19 cellular contexts compared by ENCODE assay signal in the genomic region with DNA sequence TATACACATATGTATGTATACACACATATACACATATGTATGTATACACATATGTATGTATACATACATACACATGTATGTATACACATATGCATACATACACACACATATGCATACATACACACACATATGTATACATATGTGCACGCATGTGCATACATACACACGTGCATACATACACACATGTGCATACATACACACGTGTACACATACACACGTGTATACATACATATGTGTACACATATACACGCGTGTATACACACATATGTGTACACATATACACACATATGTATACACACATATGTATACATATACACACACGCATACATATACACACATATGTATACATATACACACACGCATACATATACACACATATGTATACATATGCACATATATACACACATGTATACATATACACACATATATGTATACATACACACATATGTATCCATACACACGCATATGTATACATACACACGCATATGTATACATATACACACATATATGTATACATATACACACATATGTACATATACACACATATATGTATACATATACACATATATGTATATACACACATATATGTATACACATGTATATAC. TPM values are rescaled to one million over a fixed set of nuclear protein-coding genes. Genes with fewer than 3 reads are reported as not detected.
DNase-seq lines count a peak whose midpoint lies in the region; ATAC-seq, FAIRE-seq and TF ChIP-seq lines count a peak whose summit lies in the region.
"Had no signal": no experiment of that assay in that cellular context is flagged by ENCODE, and none has a peak within 500 bp of the region (broad histone marks: within the 10 kb centered on the region; RNA-seq: fewer than 3 reads in every experiment).

No MANE protein-coding gene starts in this region.

- TF ChIP-seq POLR2A in HepG2 (IDR thresholded peaks at IDR 0.05; ENCODE audit: insufficient read depth in 1 of 2, low read depth in 2 of 2, low read length in 2 of 2) = no peak
- no peak for TF ChIP-seq POLR2A in right lobe of liver (IDR thresholded peaks at IDR 0.05)

- no peak overlapping the region for H2AFZ ChIP-seq in HepG2 (ENCODE audit: low read length)

- no TSS peak for BruUV-seq in HepG2 (replicated peaks; lab: Mats Ljungman, UMichigan)

- H3K4me1 ChIP-seq in HepG2 (ENCODE audit: insufficient read depth, low read length) (peaks cover 11% of the 10 kb centered on the region), right lobe of liver (no peaks in the 10 kb centered on the region), foreskin keratinocyte (peaks cover 11% of the 10 kb centered on the region)
- H3K4me1 ChIP-seq: Peyer's patch had no signal

- no peaks in the 10 kb centered on the region for H3K79me2 ChIP-seq in HepG2 (ENCODE audit: insufficient read depth, low read length)

- intact Hi-C loops in HepG2 (cut with micrococcal nuclease; ENCODE audit: unreplicated experiment) (no loop called here), right lobe of liver (cut with DNase I) (loop anchor here in 1 of 2 donors (10.0 kb wide), 1 partner anchor 135 kb away; no protein-coding TSS in a partner anchor)

- H3K36me3 ChIP-seq in HepG2 (replicated peaks in 1 of 2; ENCODE audit: control insufficient read depth in 1 of 2, insufficient read depth in 2 of 2, low read length in 2 of 2) = no peaks in the 10 kb centered on the region
- no peaks in the 10 kb centered on the region for H3K36me3 ChIP-seq in right lobe of liver
- no peaks in the 10 kb centered on the region for H3K36me3 ChIP-seq in bronchial epithelial cell (ENCODE audit: control insufficient read depth, insufficient read depth, low read length)
- no peaks in the 10 kb centered on the region for H3K36me3 ChIP-seq in H7 (replicated peaks; ENCODE audit: control insufficient read depth, insufficient read depth, low read length)
- H3K36me3 ChIP-seq: MG63, Peyer's patch had no signal

- H3K9me3 Mint-ChIP-seq in chondrocyte (ENCODE audit: low read depth) = peaks cover 5% of the 10 kb centered on the region
- H3K9me3 Mint-ChIP-seq: CD8-positive, alpha-beta memory T cell had no signal

- H3K4me1 Mint-ChIP-seq in chondrocyte (ENCODE audit: low read depth) = peaks cover 10% of the 10 kb centered on the region

- TF ChIP-seq EP300 in HepG2 (IDR thresholded peaks at IDR 0.05; ENCODE audit: low read depth in 2 of 2, low read length in 2 of 2) (no peak), HepG2 (CRISPR knock-in tag; IDR thresholded peaks at IDR 0.05; ENCODE audit: borderline replicate concordance) (no peak)

- H3K4me2 ChIP-seq in HepG2 (ENCODE audit: low read depth, low read length) = no peak overlapping the region
- H3K4me2 ChIP-seq: BLaER1 treated with 17β-estradiol and CSF1 and Interleukin-3, amounts not matched to agents 10 nM and 100 nM had no signal

- CTCF ChIA-PET in HepG2 (lab: Yijun Ruan, JAX; ENCODE audit: low intra/inter-chr PET ratio, low total read pairs) = no interaction called here

- POLR2A ChIA-PET in HepG2 (lab: Yijun Ruan, JAX) = no interaction called here

- in situ Hi-C loops in HepG2 (cut with HindIII; ENCODE audit: extremely low pct_ligation_motif_present, low pct_unique_long_range_greater_than_20kb) = no loop called here

- H3K27me3 ChIP-seq in HepG2 (ENCODE audit: control insufficient read depth in 1 of 2, insufficient read depth in 2 of 2, low read length in 2 of 2) (no peaks in the 10 kb centered on the region), right lobe of liver (no peaks in the 10 kb centered on the region), bronchial epithelial cell (ENCODE audit: control insufficient read depth, insufficient read depth, low read length) (no peaks in the 10 kb centered on the region), foreskin keratinocyte (no peaks in the 10 kb centered on the region), H7 (ENCODE audit: control insufficient read depth, insufficient read depth, low read length) (no peaks in the 10 kb centered on the region)
- H3K27me3 ChIP-seq: BLaER1 treated with 17β-estradiol and CSF1 and Interleukin-3, amounts not matched to agents 10 nM and 100 nM; MG63; Peyer's patch had no signal

- no peak overlapping the region for H3K9ac ChIP-seq in HepG2 (ENCODE audit: insufficient read depth, low read depth, low read length)
- H3K9ac ChIP-seq: BLaER1 treated with 17β-estradiol and CSF1 and Interleukin-3, amounts not matched to agents 10 nM and 100 nM had no signal

- H3K27ac Mint-ChIP-seq in chondrocyte (ENCODE audit: unreplicated experiment) = no peak overlapping the region

- H3K4me3 ChIP-seq in HepG2 (replicated peaks in 1 of 3; ENCODE audit: insufficient read depth in 1 of 3, low read depth in 2 of 3, low read length in 3 of 3) (no peak overlapping the region), right lobe of liver (no peak overlapping the region), bronchial epithelial cell (ENCODE audit: low read depth, low read length) (no peak overlapping the region), H7 (ENCODE audit: insufficient read depth, low read depth, low read length) (no peak overlapping the region)
- H3K4me3 ChIP-seq: BLaER1 treated with 17β-estradiol and CSF1 and Interleukin-3, amounts not matched to agents 10 nM and 100 nM; MG63; Peyer's patch had no signal

- peaks cover 1% of the 10 kb centered on the region for H3K36me3 Mint-ChIP-seq in chondrocyte (ENCODE audit: low read depth)

- ATAC-seq in HepG2 = no peak
- no peak for ATAC-seq in right lobe of liver
- ATAC-seq in foreskin keratinocyte = peak; percentile 7

- DNase-seq in HepG2 (ENCODE audit: low spot score) (no peak), right lobe of liver (no peak), bronchial epithelial cell (ENCODE audit: low read depth) (peak; percentile 53), foreskin keratinocyte (no peak), chondrocyte (ENCODE audit: low spot score) (no peak), H7 (no peak), SKM-1 treated with dmso at 0.1 percent for 144 hours (lab: John Stamatoyannopoulos, UW; ENCODE audit: unreplicated experiment) (no peak)
- no peak for DNase-seq in stimulated activated CD4-positive, alpha-beta T cell treated with anti-CD3 and anti-CD28 coated beads, Interleukin-15, amount 100 ng/mL, for 24 hours
- DNase-seq: CD8-positive, alpha-beta memory T cell; DMS79; HCEC 1CT; Karpas-422; MG63; NCI-H1092 treated with DMSO at 0.1 percent for 48 hours; NCI-H2081 treated with DMSO at 0.1 percent for 48 hours; NCI-H510A treated with DMSO at 0.1 percent for 48 hours; Peyer's patch; Right ventricle myocardium superior had no signal

- no peaks in the 10 kb centered on the region for H4K20me1 ChIP-seq in HepG2 (ENCODE audit: insufficient read depth, low read length)

- TF ChIP-seq CTCF in HepG2 (CRISPR knock-in tag; IDR thresholded peaks at IDR 0.05) = no peak
- no peak for TF ChIP-seq CTCF in right lobe of liver (IDR thresholded peaks at IDR 0.05)
- TF ChIP-seq CTCF in bronchial epithelial cell (IDR thresholded peaks at IDR 0.05; ENCODE audit: insufficient read depth, low read length, severe bottlenecking) = no peak
- TF ChIP-seq CTCF in foreskin keratinocyte (conservative IDR thresholded peaks at IDR 0.05) = no peak
- no peak for TF ChIP-seq CTCF in chondrocyte (IDR thresholded peaks at IDR 0.05)

- H3K4me3 Mint-ChIP-seq in chondrocyte (ENCODE audit: unreplicated experiment) = no peak overlapping the region
- H3K4me3 Mint-ChIP-seq: CD8-positive, alpha-beta memory T cell had no signal

- no peaks in the 10 kb centered on the region for H3K27me3 Mint-ChIP-seq in chondrocyte (ENCODE audit: low read depth)

- H3K27ac ChIP-seq in HepG2 (ENCODE audit: extremely low read length, insufficient read depth, low read length) = no peak overlapping the region
- H3K27ac ChIP-seq in right lobe of liver = no peak overlapping the region
- H3K27ac ChIP-seq in foreskin keratinocyte = no peak overlapping the region
- H3K27ac ChIP-seq: BLaER1 treated with 17β-estradiol and CSF1 and Interleukin-3, amounts not matched to agents 10 nM and 100 nM; Peyer's patch had no signal

- FAIRE-seq in HepG2 (lab: Jason Lieb, UNC) (no peak), bronchial epithelial cell (lab: Jason Lieb, UNC) (no peak)

- H3K9me3 ChIP-seq in HepG2 (ENCODE audit: low read length) (no peaks in the 10 kb centered on the region), right lobe of liver (no peaks in the 10 kb centered on the region)
- H3K9me3 ChIP-seq: MG63, Peyer's patch had no signal

- WGBS in HepG2 (ENCODE audit: low lambda C conversion rate) = 74% methylated on average over 10 of the region's 10 CpGs
- WGBS in right lobe of liver (ENCODE audit: insufficient coverage, low coverage, low lambda C conversion rate, missing lambda C conversion rate) = 75% methylated on average over 10 of the region's 10 CpGs

- no peak for TF ChIP-seq RAD21 in HepG2 (CRISPR knock-in tag; IDR thresholded peaks at IDR 0.05)

TF ChIP-seq in HepG2, 621 proteins besides CTCF, POLR2A, EP300 and RAD21 (continues in another document):
- TF ChIP-seq GABPB1 (CRISPR knock-in tag; IDR thresholded peaks at IDR 0.05) = no peak

RNA-seq across cellular contexts. Expression of gene NABP1, which starts 21.5 kb away (rescaled TPM):
- total RNA-seq in HepG2 (2016; rRNA removed; fragmentation: Illumina TruSeq; extraction: Trizol) = 4.9 and 14.9 TPM in 2 replicates
- 3.4 and 3.5 TPM in 2 replicates for total RNA-seq in HepG2 (2016; cell fraction: cytosol; rRNA removed; fragmentation: Illumina TruSeq; extraction: Trizol; ENCODE audit: low read depth)
- total RNA-seq in HepG2 (2016; cell fraction: insoluble cytoplasmic fraction; rRNA removed; fragmentation: Illumina TruSeq; extraction: Trizol) = 4.9 and 13.0 TPM in 2 replicates
- 5.4 and 7.2 TPM in 2 replicates for total RNA-seq in HepG2 (2016; cell fraction: membrane; rRNA removed; fragmentation: Illumina TruSeq; extraction: Trizol)
- total RNA-seq in HepG2 (2016; cell fraction: nucleus; rRNA removed; fragmentation: Illumina TruSeq; extraction: Trizol) = 39.0 and 39.1 TPM in 2 replicates
- 19.8 and 24.2 TPM in 2 replicates for polyA plus RNA-seq in HepG2 (2011; rRNA removed)
- polyA plus RNA-seq in HepG2 (2011; cell fraction: cytosol; rRNA removed) = 1.5 and 2.3 TPM in 2 replicates
- 69.0 and 77.8 TPM in 2 replicates for polyA plus RNA-seq in HepG2 (2011; cell fraction: nucleus; rRNA removed)
- 11.7 and 15.0 TPM in 2 replicates for polyA plus RNA-seq in HepG2 (2012)
- 0.61 and 0.70 TPM in 2 replicates for polyA plus RNA-seq in HepG2 (2016; cell fraction: cytosol; fragmentation: Illumina TruSeq; extraction: Trizol; ENCODE audit: low read depth)
- polyA plus RNA-seq in HepG2 (2016; cell fraction: insoluble cytoplasmic fraction; fragmentation: Illumina TruSeq; extraction: Trizol; ENCODE audit: low read depth) = 3.6 and 3.9 TPM in 2 replicates
- polyA plus RNA-seq in HepG2 (2016; cell fraction: membrane; fragmentation: Illumina TruSeq; extraction: Trizol; ENCODE audit: low read depth) = 1.8 TPM in 2 replicates
- 30.5 and 31.7 TPM in 2 replicates for polyA plus RNA-seq in HepG2 (2016; cell fraction: nucleus; fragmentation: Illumina TruSeq; extraction: Trizol; ENCODE audit: insufficient read depth, low read depth)
- 10.1 and 23.0 TPM in 2 replicates for polyA minus RNA-seq in HepG2 (2011; rRNA and poly(A)+ RNA removed; ENCODE audit: low replicate concordance)
- 3.7 and 3.8 TPM in 2 replicates for polyA minus RNA-seq in HepG2 (2011; cell fraction: cytosol; rRNA and poly(A)+ RNA removed)
- polyA minus RNA-seq in HepG2 (2011; cell fraction: nucleus; rRNA and poly(A)+ RNA removed) = 225 and 258 TPM in 2 replicates
- total RNA-seq in right lobe of liver = 10 to 100 TPM in 5 of 6 experiments, 1 to 10 TPM in 1; 5.2 to 28.2 (median 20.7) TPM
- total RNA-seq in bronchial epithelial cell = 45.5 and 70.0 TPM in 2 replicates
- 31.3 and 36.6 TPM in 2 replicates for total RNA-seq in foreskin keratinocyte
- 12.4 and 16.8 TPM in 2 replicates for polyA plus RNA-seq in foreskin keratinocyte
- total RNA-seq in chondrocyte = 16.1 to 18.5 TPM (median 17.5 TPM) in 3 replicates
- 2.3 and 3.7 TPM in 2 replicates for total RNA-seq in H7 (2014; rRNA removed; shearing (Covaris generic))
